ENCODE assay signal across 1 cellular context in genomic region chr16:58629681-58630640, GRCh38.
TF ChIP-seq lines count a peak whose summit lies in the region.

TSS of gene CNOT1 (minus strand) at chr16:58629826. CDS start at chr16:58599337, 30,489 bp downstream.

TF ChIP-seq in GM12878, 131 proteins besides CTCF, POLR2A, EP300 and RAD21 (continued from another document and continues in another):
- TF ChIP-seq PBX3 (IDR thresholded peaks at IDR 0.05; ENCODE audit: insufficient replicate concordance, low read depth, low read length), result peak; percentile 76
- peak; percentile 83; the same call in 1 of the 2 replicates for TF ChIP-seq RB1 (IDR thresholded peaks at IDR 0.05; ENCODE audit: borderline replicate concordance)
- TF ChIP-seq EED (IDR thresholded peaks at IDR 0.05; ENCODE audit: low read depth), result peak; percentile 38; the same call in 1 of the 2 replicates
- 0 out of 2 replicates have a peak, but pooled peaks have one; percentile 60 for TF ChIP-seq IRF4 (IDR thresholded peaks at IDR 0.05; ENCODE audit: low read depth, low read length)
- peak; percentile 89 for TF ChIP-seq POLR2AphosphoS5 (IDR thresholded peaks at IDR 0.05; ENCODE audit: low read length)
- TF ChIP-seq SREBF1 (IDR thresholded peaks at IDR 0.05; ENCODE audit: low read length), result peak; percentile 90
- no peak for TF ChIP-seq USF2 (IDR thresholded peaks at IDR 0.05; ENCODE audit: borderline replicate concordance, low read depth, low read length)
- TF ChIP-seq, protein P1, sequence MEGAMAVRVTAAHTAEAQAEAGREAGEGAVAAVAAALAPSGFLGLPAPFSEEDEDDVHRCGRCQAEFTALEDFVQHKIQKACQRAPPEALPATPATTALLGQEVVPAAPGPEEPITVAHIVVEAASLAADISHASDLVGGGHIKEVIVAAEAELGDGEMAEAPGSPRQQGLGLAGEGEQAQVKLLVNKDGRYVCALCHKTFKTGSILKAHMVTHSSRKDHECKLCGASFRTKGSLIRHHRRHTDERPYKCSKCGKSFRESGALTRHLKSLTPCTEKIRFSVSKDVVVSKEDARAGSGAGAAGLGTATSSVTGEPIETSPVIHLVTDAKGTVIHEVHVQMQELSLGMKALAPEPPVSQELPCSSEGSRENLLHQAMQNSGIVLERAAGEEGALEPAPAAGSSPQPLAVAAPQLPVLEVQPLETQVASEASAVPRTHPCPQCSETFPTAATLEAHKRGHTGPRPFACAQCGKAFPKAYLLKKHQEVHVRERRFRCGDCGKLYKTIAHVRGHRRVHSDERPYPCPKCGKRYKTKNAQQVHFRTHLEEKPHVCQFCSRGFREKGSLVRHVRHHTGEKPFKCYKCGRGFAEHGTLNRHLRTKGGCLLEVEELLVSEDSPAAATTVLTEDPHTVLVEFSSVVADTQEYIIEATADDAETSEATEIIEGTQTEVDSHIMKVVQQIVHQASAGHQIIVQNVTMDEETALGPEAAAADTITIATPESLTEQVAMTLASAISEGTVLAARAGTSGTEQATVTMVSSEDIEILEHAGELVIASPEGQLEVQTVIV (IDR thresholded peaks at IDR 0.05; ENCODE audit: borderline replicate concordance, partially characterized antibody), result peak; percentile 97
- peak; percentile 91 for TF ChIP-seq NFYA (IDR thresholded peaks at IDR 0.05; ENCODE audit: borderline replicate concordance, low read depth, low read length)
- TF ChIP-seq SMARCA5 (IDR thresholded peaks at IDR 0.05), result peak; percentile 96
- TF ChIP-seq MTA3 (IDR thresholded peaks at IDR 0.05; ENCODE audit: borderline replicate concordance, low read length), result no peak; the same call in 1 of the 2 replicates
- TF ChIP-seq NRF1 (conservative IDR thresholded peaks at IDR 0.05; ENCODE audit: low read depth, low read length), result peak; percentile 86
- peak; percentile 52; the same call in 1 of the 2 replicates for TF ChIP-seq TCF12 (IDR thresholded peaks at IDR 0.05; ENCODE audit: low read depth, low read length)
- TF ChIP-seq IKZF1 (conservative IDR thresholded peaks at IDR 0.05), result peak; percentile 98
- peak; percentile 76 for TF ChIP-seq MEF2B (IDR thresholded peaks at IDR 0.05; ENCODE audit: partially characterized antibody, poor library complexity, severe bottlenecking)
- no peak for TF ChIP-seq MTA2 (IDR thresholded peaks at IDR 0.05; ENCODE audit: low read depth)
- peak; percentile 86; the same call in 1 of the 2 replicates for TF ChIP-seq CBFB (IDR thresholded peaks at IDR 0.05; ENCODE audit: low read depth)
- TF ChIP-seq, protein P2, sequence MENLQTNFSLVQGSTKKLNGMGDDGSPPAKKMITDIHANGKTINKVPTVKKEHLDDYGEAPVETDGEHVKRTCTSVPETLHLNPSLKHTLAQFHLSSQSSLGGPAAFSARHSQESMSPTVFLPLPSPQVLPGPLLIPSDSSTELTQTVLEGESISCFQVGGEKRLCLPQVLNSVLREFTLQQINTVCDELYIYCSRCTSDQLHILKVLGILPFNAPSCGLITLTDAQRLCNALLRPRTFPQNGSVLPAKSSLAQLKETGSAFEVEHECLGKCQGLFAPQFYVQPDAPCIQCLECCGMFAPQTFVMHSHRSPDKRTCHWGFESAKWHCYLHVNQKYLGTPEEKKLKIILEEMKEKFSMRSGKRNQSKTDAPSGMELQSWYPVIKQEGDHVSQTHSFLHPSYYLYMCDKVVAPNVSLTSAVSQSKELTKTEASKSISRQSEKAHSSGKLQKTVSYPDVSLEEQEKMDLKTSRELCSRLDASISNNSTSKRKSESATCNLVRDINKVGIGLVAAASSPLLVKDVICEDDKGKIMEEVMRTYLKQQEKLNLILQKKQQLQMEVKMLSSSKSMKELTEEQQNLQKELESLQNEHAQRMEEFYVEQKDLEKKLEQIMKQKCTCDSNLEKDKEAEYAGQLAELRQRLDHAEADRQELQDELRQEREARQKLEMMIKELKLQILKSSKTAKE (IDR thresholded peaks at IDR 0.05; ENCODE audit: low read depth, poor library complexity, severe bottlenecking), result peak; percentile 83
- no peak for TF ChIP-seq CBX3 (IDR thresholded peaks at IDR 0.05; ENCODE audit: borderline replicate concordance, low read depth)
- TF ChIP-seq CHD1 (IDR thresholded peaks at IDR 0.05; ENCODE audit: low read depth, low read length), result no peak
- TF ChIP-seq, protein P3, sequence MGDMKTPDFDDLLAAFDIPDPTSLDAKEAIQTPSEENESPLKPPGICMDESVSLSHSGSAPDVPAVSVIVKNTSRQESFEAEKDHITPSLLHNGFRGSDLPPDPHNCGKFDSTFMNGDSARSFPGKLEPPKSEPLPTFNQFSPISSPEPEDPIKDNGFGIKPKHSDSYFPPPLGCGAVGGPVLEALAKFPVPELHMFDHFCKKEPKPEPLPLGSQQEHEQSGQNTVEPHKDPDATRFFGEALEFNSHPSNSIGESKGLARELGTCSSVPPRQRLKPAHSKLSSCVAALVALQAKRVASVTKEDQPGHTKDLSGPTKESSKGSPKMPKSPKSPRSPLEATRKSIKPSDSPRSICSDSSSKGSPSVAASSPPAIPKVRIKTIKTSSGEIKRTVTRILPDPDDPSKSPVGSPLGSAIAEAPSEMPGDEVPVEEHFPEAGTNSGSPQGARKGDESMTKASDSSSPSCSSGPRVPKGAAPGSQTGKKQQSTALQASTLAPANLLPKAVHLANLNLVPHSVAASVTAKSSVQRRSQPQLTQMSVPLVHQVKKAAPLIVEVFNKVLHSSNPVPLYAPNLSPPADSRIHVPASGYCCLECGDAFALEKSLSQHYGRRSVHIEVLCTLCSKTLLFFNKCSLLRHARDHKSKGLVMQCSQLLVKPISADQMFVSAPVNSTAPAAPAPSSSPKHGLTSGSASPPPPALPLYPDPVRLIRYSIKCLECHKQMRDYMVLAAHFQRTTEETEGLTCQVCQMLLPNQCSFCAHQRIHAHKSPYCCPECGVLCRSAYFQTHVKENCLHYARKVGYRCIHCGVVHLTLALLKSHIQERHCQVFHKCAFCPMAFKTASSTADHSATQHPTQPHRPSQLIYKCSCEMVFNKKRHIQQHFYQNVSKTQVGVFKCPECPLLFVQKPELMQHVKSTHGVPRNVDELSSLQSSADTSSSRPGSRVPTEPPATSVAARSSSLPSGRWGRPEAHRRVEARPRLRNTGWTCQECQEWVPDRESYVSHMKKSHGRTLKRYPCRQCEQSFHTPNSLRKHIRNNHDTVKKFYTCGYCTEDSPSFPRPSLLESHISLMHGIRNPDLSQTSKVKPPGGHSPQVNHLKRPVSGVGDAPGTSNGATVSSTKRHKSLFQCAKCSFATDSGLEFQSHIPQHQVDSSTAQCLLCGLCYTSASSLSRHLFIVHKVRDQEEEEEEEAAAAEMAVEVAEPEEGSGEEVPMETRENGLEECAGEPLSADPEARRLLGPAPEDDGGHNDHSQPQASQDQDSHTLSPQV (IDR thresholded peaks at IDR 0.05), result no peak
- peak; percentile 99 for TF ChIP-seq CREB1 (IDR thresholded peaks at IDR 0.05; ENCODE audit: low read depth)
- TF ChIP-seq RUNX3 (IDR thresholded peaks at IDR 0.05; ENCODE audit: low read length), result 0 out of 2 replicates have a peak, but pooled peaks have one; percentile 44
- TF ChIP-seq SREBF2 (IDR thresholded peaks at IDR 0.05; ENCODE audit: low read length), result no peak
- peak; percentile 50 for TF ChIP-seq FOXK2 (IDR thresholded peaks at IDR 0.05)
- TF ChIP-seq RFX5 (IDR thresholded peaks at IDR 0.05; ENCODE audit: low read depth, low read length), result peak; percentile 96
- TF ChIP-seq ASH2L (IDR thresholded peaks at IDR 0.05; ENCODE audit: borderline replicate concordance, low read depth), result no peak
- TF ChIP-seq, protein P4, sequence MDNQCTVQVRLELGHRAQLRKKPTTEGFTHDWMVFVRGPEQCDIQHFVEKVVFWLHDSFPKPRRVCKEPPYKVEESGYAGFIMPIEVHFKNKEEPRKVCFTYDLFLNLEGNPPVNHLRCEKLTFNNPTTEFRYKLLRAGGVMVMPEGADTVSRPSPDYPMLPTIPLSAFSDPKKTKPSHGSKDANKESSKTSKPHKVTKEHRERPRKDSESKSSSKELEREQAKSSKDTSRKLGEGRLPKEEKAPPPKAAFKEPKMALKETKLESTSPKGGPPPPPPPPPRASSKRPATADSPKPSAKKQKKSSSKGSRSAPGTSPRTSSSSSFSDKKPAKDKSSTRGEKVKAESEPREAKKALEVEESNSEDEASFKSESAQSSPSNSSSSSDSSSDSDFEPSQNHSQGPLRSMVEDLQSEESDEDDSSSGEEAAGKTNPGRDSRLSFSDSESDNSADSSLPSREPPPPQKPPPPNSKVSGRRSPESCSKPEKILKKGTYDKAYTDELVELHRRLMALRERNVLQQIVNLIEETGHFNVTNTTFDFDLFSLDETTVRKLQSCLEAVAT (IDR thresholded peaks at IDR 0.05), result peak; percentile 100
- peak; percentile 45 for TF ChIP-seq GATAD2B (conservative IDR thresholded peaks at IDR 0.05; ENCODE audit: low read depth)
- TF ChIP-seq, protein P5, sequence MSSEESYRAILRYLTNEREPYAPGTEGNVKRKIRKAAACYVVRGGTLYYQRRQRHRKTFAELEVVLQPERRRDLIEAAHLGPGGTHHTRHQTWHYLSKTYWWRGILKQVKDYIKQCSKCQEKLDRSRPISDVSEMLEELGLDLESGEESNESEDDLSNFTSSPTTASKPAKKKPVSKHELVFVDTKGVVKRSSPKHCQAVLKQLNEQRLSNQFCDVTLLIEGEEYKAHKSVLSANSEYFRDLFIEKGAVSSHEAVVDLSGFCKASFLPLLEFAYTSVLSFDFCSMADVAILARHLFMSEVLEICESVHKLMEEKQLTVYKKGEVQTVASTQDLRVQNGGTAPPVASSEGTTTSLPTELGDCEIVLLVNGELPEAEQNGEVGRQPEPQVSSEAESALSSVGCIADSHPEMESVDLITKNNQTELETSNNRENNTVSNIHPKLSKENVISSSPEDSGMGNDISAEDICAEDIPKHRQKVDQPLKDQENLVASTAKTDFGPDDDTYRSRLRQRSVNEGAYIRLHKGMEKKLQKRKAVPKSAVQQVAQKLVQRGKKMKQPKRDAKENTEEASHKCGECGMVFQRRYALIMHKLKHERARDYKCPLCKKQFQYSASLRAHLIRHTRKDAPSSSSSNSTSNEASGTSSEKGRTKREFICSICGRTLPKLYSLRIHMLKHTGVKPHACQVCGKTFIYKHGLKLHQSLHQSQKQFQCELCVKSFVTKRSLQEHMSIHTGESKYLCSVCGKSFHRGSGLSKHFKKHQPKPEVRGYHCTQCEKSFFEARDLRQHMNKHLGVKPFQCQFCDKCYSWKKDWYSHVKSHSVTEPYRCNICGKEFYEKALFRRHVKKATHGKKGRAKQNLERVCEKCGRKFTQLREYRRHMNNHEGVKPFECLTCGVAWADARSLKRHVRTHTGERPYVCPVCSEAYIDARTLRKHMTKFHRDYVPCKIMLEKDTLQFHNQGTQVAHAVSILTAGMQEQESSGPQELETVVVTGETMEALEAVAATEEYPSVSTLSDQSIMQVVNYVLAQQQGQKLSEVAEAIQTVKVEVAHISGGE (CRISPR knock-in tag; IDR thresholded peaks at IDR 0.05), result no peak
- no peak for TF ChIP-seq EGR1 (IDR thresholded peaks at IDR 0.05; ENCODE audit: borderline replicate concordance in 1 of 2, low read depth in 2 of 2, low read length in 2 of 2)
- peak; percentile 55 for TF ChIP-seq PKNOX1 (IDR thresholded peaks at IDR 0.05)
- no peak for TF ChIP-seq EZH2 (IDR thresholded peaks at IDR 0.05; ENCODE audit: borderline replicate concordance, control insufficient read depth, low read depth, low read length)
- no peak for TF ChIP-seq KAT2A (conservative IDR thresholded peaks at IDR 0.05; ENCODE audit: control insufficient read depth, low read depth, low read length)
- no peak for TF ChIP-seq JUND (IDR thresholded peaks at IDR 0.05; ENCODE audit: low read depth, low read length)
- TF ChIP-seq, protein P6, sequence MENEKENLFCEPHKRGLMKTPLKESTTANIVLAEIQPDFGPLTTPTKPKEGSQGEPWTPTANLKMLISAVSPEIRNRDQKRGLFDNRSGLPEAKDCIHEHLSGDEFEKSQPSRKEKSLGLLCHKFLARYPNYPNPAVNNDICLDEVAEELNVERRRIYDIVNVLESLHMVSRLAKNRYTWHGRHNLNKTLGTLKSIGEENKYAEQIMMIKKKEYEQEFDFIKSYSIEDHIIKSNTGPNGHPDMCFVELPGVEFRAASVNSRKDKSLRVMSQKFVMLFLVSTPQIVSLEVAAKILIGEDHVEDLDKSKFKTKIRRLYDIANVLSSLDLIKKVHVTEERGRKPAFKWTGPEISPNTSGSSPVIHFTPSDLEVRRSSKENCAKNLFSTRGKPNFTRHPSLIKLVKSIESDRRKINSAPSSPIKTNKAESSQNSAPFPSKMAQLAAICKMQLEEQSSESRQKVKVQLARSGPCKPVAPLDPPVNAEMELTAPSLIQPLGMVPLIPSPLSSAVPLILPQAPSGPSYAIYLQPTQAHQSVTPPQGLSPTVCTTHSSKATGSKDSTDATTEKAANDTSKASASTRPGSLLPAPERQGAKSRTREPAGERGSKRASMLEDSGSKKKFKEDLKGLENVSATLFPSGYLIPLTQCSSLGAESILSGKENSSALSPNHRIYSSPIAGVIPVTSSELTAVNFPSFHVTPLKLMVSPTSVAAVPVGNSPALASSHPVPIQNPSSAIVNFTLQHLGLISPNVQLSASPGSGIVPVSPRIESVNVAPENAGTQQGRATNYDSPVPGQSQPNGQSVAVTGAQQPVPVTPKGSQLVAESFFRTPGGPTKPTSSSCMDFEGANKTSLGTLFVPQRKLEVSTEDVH (IDR thresholded peaks at IDR 0.05; ENCODE audit: low read depth, partially characterized antibody), result peak; percentile 79
- no peak for TF ChIP-seq BRCA1 (IDR thresholded peaks at IDR 0.05; ENCODE audit: low read depth, low read length)
- no peak for TF ChIP-seq YBX1 (IDR thresholded peaks at IDR 0.05)
- TF ChIP-seq ZNF217 (IDR thresholded peaks at IDR 0.05), result no peak
- peak; percentile 47; the same call in 1 of the 2 replicates for TF ChIP-seq MAX (IDR thresholded peaks at IDR 0.05; ENCODE audit: low read depth, low read length)
- TF ChIP-seq ZNF384 (IDR thresholded peaks at IDR 0.05; ENCODE audit: borderline replicate concordance, low read depth, low read length), result no peak
